In the genomic region with DNA sequence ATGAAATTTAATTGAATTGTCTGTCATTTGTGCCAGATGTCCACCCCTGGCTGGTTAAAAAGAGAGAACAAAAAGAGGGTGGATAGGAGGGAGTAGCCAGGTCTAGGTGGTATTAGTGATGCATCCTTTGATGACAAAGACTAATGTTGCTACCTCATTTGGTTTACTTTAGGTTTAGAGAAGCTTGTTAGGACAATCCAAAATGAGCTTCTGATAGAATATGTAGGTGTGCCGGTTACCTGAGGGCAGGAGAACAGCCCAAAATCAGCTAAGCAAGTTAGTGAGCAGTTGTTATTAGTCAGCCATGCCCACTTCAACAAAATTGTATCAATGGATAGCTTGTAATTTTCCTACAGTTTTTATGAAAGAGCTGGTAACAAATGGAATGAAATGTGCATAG, we compare ENCODE assay signal across 19 cellular contexts.
A peak's percentile ranks its signal among the peaks of the same experiment; 100 is the strongest.
DNase-seq lines count a peak whose midpoint lies in the region; ATAC-seq and TF ChIP-seq lines count a peak whose summit lies in the region.
"Had no signal": no experiment of that assay in that cellular context is flagged by ENCODE, and none has a peak within 500 bp of the region (broad histone marks: within the 10 kb centered on the region; RNA-seq: fewer than 3 reads in every experiment).

No MANE protein-coding gene starts in this region.

- H3K4me1 Mint-ChIP-seq in CD8-positive, alpha-beta memory T cell, result no peaks in the 10 kb centered on the region

- DNase-seq in NCI-H69 (lab: John Stamatoyannopoulos, UW) (peak; percentile 47), epithelial cell of esophagus (ENCODE audit: low read depth) (peak; percentile 59), anterior cingulate cortex (lab: John Stamatoyannopoulos, UW) (no peak)
- DNase-seq in CD8-positive, alpha-beta memory T cell, result no peak
- DNase-seq: 8988T; ACHN; BE2C; C1 segment of cervical spinal cord; Caco-2; Calu3; CD4-positive, alpha-beta memory T cell; CD4-positive, CD25-positive, alpha-beta regulatory T cell; DMS79 treated with DMSO at 0.1 percent for 48 hours; GF-D8 had no signal

- no peaks in the 10 kb centered on the region for H3K27me3 Mint-ChIP-seq in CD8-positive, alpha-beta memory T cell
- H3K27me3 Mint-ChIP-seq: CD4-positive, alpha-beta memory T cell; CD4-positive, CD25-positive, alpha-beta regulatory T cell had no signal

- no peak overlapping the region for H3K27ac Mint-ChIP-seq in CD8-positive, alpha-beta memory T cell
- H3K27ac Mint-ChIP-seq: CD14-positive monocyte; CD4-positive, alpha-beta memory T cell; CD4-positive, CD25-positive, alpha-beta regulatory T cell had no signal

- H3K4me3 ChIP-seq in Loucy (ENCODE audit: low read length, poor library complexity, severe bottlenecking) (no peak overlapping the region), epithelial cell of esophagus (ENCODE audit: low read length) (no peak overlapping the region)
- no peak overlapping the region for H3K4me3 ChIP-seq in CD8-positive, alpha-beta memory T cell (ENCODE audit: low read length)
- H3K4me3 ChIP-seq: BLaER1 had no signal

- peaks cover 0 to 6% (median 0%) of the 10 kb centered on the region in 5 donors for H3K9me3 Mint-ChIP-seq in CD8-positive, alpha-beta memory T cell

- no peaks in the 10 kb centered on the region for H3K9me3 ChIP-seq in Loucy (ENCODE audit: insufficient read depth, low read depth, low read length)
- H3K9me3 ChIP-seq in CD8-positive, alpha-beta memory T cell (ENCODE audit: low read length), result no peaks in the 10 kb centered on the region
- H3K9me3 ChIP-seq: BE2C, Caco-2 had no signal

- peaks cover 24% of the 10 kb centered on the region for H3K4me1 ChIP-seq in Loucy (ENCODE audit: insufficient read depth, low read length, poor library complexity, severe bottlenecking)
- H3K4me1 ChIP-seq in CD8-positive, alpha-beta memory T cell (ENCODE audit: insufficient read depth, low read length), result no peaks in the 10 kb centered on the region
- H3K4me1 ChIP-seq: BE2C, BLaER1, Caco-2 had no signal

- H3K79me2 ChIP-seq in Loucy (ENCODE audit: insufficient read depth, low read length), result no peaks in the 10 kb centered on the region

- no peak overlapping the region for H3K4me2 ChIP-seq in Loucy (ENCODE audit: low read depth, low read length, poor library complexity, severe bottlenecking)
- H3K4me2 ChIP-seq: BLaER1 had no signal

- peak overlapping the region; percentile 46; the same call in 1 of the 2 replicates for H2AFZ ChIP-seq in Loucy (ENCODE audit: low read length)

- H3F3A ChIP-seq in Loucy (ENCODE audit: low read depth), result no peaks in the 10 kb centered on the region

- no peaks in the 10 kb centered on the region for H3K27me3 ChIP-seq in Loucy (ENCODE audit: insufficient read depth, low read length, poor library complexity, severe bottlenecking)
- no peaks in the 10 kb centered on the region for H3K27me3 ChIP-seq in CD8-positive, alpha-beta memory T cell (ENCODE audit: insufficient read depth, low read length, poor library complexity, severe bottlenecking)
- H3K27me3 ChIP-seq: BE2C, BLaER1 had no signal

- H3K9ac ChIP-seq in Loucy (ENCODE audit: low read depth, low read length, poor library complexity, severe bottlenecking), result no peak overlapping the region
- H3K9ac ChIP-seq: BLaER1 had no signal

- H3K9me2 ChIP-seq in Loucy (replicated peaks; ENCODE audit: low read depth, low read length), result no peaks in the 10 kb centered on the region

- ATAC-seq in esophagus mucosa (peak; percentile 91), HG03159 (IDR thresholded peaks at IDR 0.05; ENCODE audit: unreplicated experiment) (no peak)

- no peak for TF ChIP-seq CTCF in Loucy (conservative IDR thresholded peaks at IDR 0.05; ENCODE audit: low read length)
- TF ChIP-seq CTCF in epithelial cell of esophagus (IDR thresholded peaks at IDR 0.05; ENCODE audit: insufficient read depth, low read depth, low read length, missing control alignments), result no peak

- CTCF ChIA-PET in CD8-positive, alpha-beta memory T cell (lab: Charles Lee), result no interaction called here

- H3K4me3 Mint-ChIP-seq in CD8-positive, alpha-beta memory T cell, result no peak overlapping the region
- H3K4me3 Mint-ChIP-seq: CD14-positive monocyte; CD4-positive, alpha-beta memory T cell; CD4-positive, CD25-positive, alpha-beta regulatory T cell had no signal

- no peaks in the 10 kb centered on the region for H4K20me1 ChIP-seq in Loucy (ENCODE audit: insufficient read depth, low read length, poor library complexity, severe bottlenecking)
- H4K20me1 ChIP-seq: BLaER1 had no signal

- H3K27ac ChIP-seq in CD8-positive, alpha-beta memory T cell (ENCODE audit: low read depth, low read length), result no peak overlapping the region
- H3K27ac ChIP-seq: BLaER1 had no signal

- POLR2A ChIA-PET in CD8-positive, alpha-beta memory T cell (lab: Charles Lee), result no interaction called here

- H3K36me3 Mint-ChIP-seq in CD8-positive, alpha-beta memory T cell, result no peaks in the 10 kb centered on the region
- H3K36me3 Mint-ChIP-seq: CD14-positive monocyte; CD4-positive, alpha-beta memory T cell; CD4-positive, CD25-positive, alpha-beta regulatory T cell had no signal

- H3K36me3 ChIP-seq in Loucy (ENCODE audit: insufficient read depth, low read length), result no peaks in the 10 kb centered on the region
- H3K36me3 ChIP-seq in CD8-positive, alpha-beta memory T cell (ENCODE audit: insufficient read depth, low read length), result no peaks in the 10 kb centered on the region
- H3K36me3 ChIP-seq: BE2C, BLaER1 had no signal

Comparison
In these comparisons a context has a peak if more than half of its experiments do, and no peak if none do; other contexts are left out.
1. DNase-seq: peak in NCI-H69 (single experiment) and epithelial cell of esophagus (single experiment); none in anterior cingulate cortex (0 of 58) and CD8-positive, alpha-beta memory T cell (0 of 5).